ENCODE assay signal across 1 cellular context in genomic region chr7:87328281-87328680, GRCh38.
A peak's percentile ranks its signal among the peaks of the same experiment; 100 is the strongest.
TF ChIP-seq lines count a peak whose summit lies in the region.

No MANE protein-coding gene starts in this region.

TF ChIP-seq in HEK293, 187 proteins besides CTCF, POLR2A, EP300 and RAD21 (continued from another document):
- TF ChIP-seq SETDB1 (IDR thresholded peaks at IDR 0.05; ENCODE audit: insufficient read length, low read length), result peak; percentile 88
- no peak for TF ChIP-seq ZNF654 (tag by site-specific recombination; IDR thresholded peaks at IDR 0.05; ENCODE audit: low read depth)
- TF ChIP-seq ZNF280D (tag by site-specific recombination; IDR thresholded peaks at IDR 0.05), result peak; percentile 92
- TF ChIP-seq ZNF558 (tag by site-specific recombination; IDR thresholded peaks at IDR 0.05), result no peak
- TF ChIP-seq ZNF169 (tag by site-specific recombination; IDR thresholded peaks at IDR 0.05), result no peak
- no peak for TF ChIP-seq ZBTB21 (tag by site-specific recombination; IDR thresholded peaks at IDR 0.05)
- no peak for TF ChIP-seq KLF8 (tag by site-specific recombination; IDR thresholded peaks at IDR 0.05)
- no peak for TF ChIP-seq ZNF2 (tag by site-specific recombination; IDR thresholded peaks at IDR 0.05)
- TF ChIP-seq ZNF202 (tag by site-specific recombination; IDR thresholded peaks at IDR 0.05; ENCODE audit: borderline replicate concordance), result no peak
- no peak for TF ChIP-seq ZNF629 (tag by site-specific recombination; IDR thresholded peaks at IDR 0.05)
- TF ChIP-seq ZNF121 (tag by site-specific recombination; IDR thresholded peaks at IDR 0.05), result no peak
- no peak for TF ChIP-seq ZNF664 (tag by site-specific recombination; IDR thresholded peaks at IDR 0.05)
- TF ChIP-seq ZSCAN16 (tag by site-specific recombination; IDR thresholded peaks at IDR 0.05), result no peak
- no peak for TF ChIP-seq ZFHX2 (tag by site-specific recombination; conservative IDR thresholded peaks at IDR 0.05)
- no peak for TF ChIP-seq ZNF645 (tag by site-specific recombination; IDR thresholded peaks at IDR 0.05)
- TF ChIP-seq ZNF433 (tag by site-specific recombination; IDR thresholded peaks at IDR 0.05; ENCODE audit: low read depth), result no peak
- no peak for TF ChIP-seq ZNF560 (tag by site-specific recombination; IDR thresholded peaks at IDR 0.05; ENCODE audit: borderline replicate concordance)
- no peak for TF ChIP-seq REST (tag by site-specific recombination; IDR thresholded peaks at IDR 0.05)
- no peak for TF ChIP-seq HOXD13 (CRISPR knock-in tag; IDR thresholded peaks at IDR 0.05; ENCODE audit: borderline replicate concordance)
- no peak for TF ChIP-seq ZNF157 (tag by site-specific recombination; IDR thresholded peaks at IDR 0.05)
- no peak for TF ChIP-seq GLIS2 (tag by site-specific recombination; IDR thresholded peaks at IDR 0.05)
- no peak for TF ChIP-seq REPIN1 (tag by site-specific recombination; IDR thresholded peaks at IDR 0.05; ENCODE audit: low read depth)
- no peak for TF ChIP-seq ZNF501 (tag by site-specific recombination; IDR thresholded peaks at IDR 0.05)
- no peak for TF ChIP-seq ZNF610 (tag by site-specific recombination; IDR thresholded peaks at IDR 0.05; ENCODE audit: borderline replicate concordance)
- TF ChIP-seq ZNF529 (tag by site-specific recombination; IDR thresholded peaks at IDR 0.05; ENCODE audit: insufficient replicate concordance), result peak; percentile 7
